8 cellular contexts compared by ENCODE assay signal in genomic region chr1:234605493-234605982, GRCh38. TPM values are rescaled to one million over a fixed set of nuclear protein-coding genes. Genes with fewer than 3 reads are reported as not detected.
DNase-seq lines count a peak whose midpoint lies in the region; ATAC-seq, FAIRE-seq and TF ChIP-seq lines count a peak whose summit lies in the region.

No MANE protein-coding gene starts in this region.

- H3K36me3 ChIP-seq in cardiac muscle cell: peaks cover 27% of the 10 kb centered on the region
- peaks cover 5 to 19% of the 10 kb centered on the region in 2 experiments; a peak in 3 of 4 replicates for H3K36me3 ChIP-seq in GM12878 (ENCODE audit: control insufficient read depth in 2 of 2, insufficient read depth in 2 of 2, low read length in 1 of 2)
- peaks cover 31% of the 10 kb centered on the region for H3K36me3 ChIP-seq in lower lobe of right lung
- peaks cover 0 to 25% (median 6%) of the 10 kb centered on the region in 4 donors for H3K36me3 ChIP-seq in upper lobe of left lung

- BruUV-seq in GM12878 (replicated peaks; lab: Mats Ljungman, UMichigan): no TSS peak

- ATAC-seq in left ventricle myocardium superior (no peak), GM12878 (no peak), lower lobe of right lung (no peak), upper lobe of left lung (ENCODE audit: low FRiP score in 2 of 2) (no peak), GM21390 (IDR thresholded peaks at IDR 0.05; ENCODE audit: unreplicated experiment) (no peak), GM19467 (IDR thresholded peaks at IDR 0.05; ENCODE audit: unreplicated experiment) (no peak)

- H4K20me1 ChIP-seq in GM12878 (ENCODE audit: control insufficient read depth, insufficient read depth): no peaks in the 10 kb centered on the region

- WGBS in GM12878 (ENCODE audit: insufficient coverage, insufficient replicate concordance, low lambda C conversion rate, missing lambda C conversion rate): 30% methylated on average over 1 of the region's 1 CpG
- WGBS in upper lobe of left lung, 2 donors: 2 to 6% methylated on average over 1 of the region's 1 CpG

- no peak for FAIRE-seq in GM12878 (lab: Jason Lieb, UNC)

- peak overlapping the region; percentile 95 for H3K4me3 ChIP-seq in cardiac muscle cell
- H3K4me3 ChIP-seq in GM12878: peak overlapping the region; percentile 91
- H3K4me3 ChIP-seq in lower lobe of right lung: peak overlapping the region; percentile 85
- peak overlapping the region; percentile 43 to 78 (median 68) for H3K4me3 ChIP-seq in upper lobe of left lung

- SMC1A ChIA-PET in GM12878 (lab: Charles Lee; ENCODE audit: uncharacterized antibody, unreplicated experiment): interaction anchor here (0.6 to 9.7 kb wide), 14 partner anchors 8 to 478 kb away, joined by 3 to 81 read pairs (median 4); no protein-coding TSS in a partner anchor

- CTCF ChIA-PET in GM12878 (lab: Yijun Ruan, JAX): interaction anchor here (0.9 to 2.6 kb wide), 7 partner anchors 90 to 478 kb away, joined by 3 to 12 read pairs (median 6); no protein-coding TSS in a partner anchor

- peak overlapping the region; percentile 98 for H3K27ac ChIP-seq in cardiac muscle cell
- H3K27ac ChIP-seq in GM12878 (ENCODE audit: control insufficient read depth, insufficient read depth): peak overlapping the region; percentile 97
- peak overlapping the region; percentile 100 for H3K27ac ChIP-seq in lower lobe of right lung
- H3K27ac ChIP-seq in upper lobe of left lung: peak overlapping the region; percentile 99 to 100 (median 99)

- RAD21 ChIA-PET in GM12878 (lab: Charles Lee; ENCODE audit: unreplicated experiment): interaction anchor here (0.8 to 5.3 kb wide), 15 partner anchors 80 to 478 kb away, joined by 3 to 32 read pairs (median 4); partner anchors contain the start of gene TARBP1

- TF ChIP-seq CTCF in cardiac muscle cell (IDR thresholded peaks at IDR 0.05; ENCODE audit: low read depth, low read length): no peak
- no peak for TF ChIP-seq CTCF in GM12878 (IDR thresholded peaks at IDR 0.05 in 2 of 3, conservative IDR thresholded peaks at IDR 0.05 in 1 of 3; ENCODE audit: control insufficient read depth in 2 of 3, extremely low read depth in 1 of 3, insufficient read depth in 1 of 3, low read depth in 3 of 3, low read length in 3 of 3)
- no peak for TF ChIP-seq CTCF in lower lobe of right lung (IDR thresholded peaks at IDR 0.05)
- TF ChIP-seq CTCF in upper lobe of left lung (IDR thresholded peaks at IDR 0.05): no peak

- POLR2A ChIA-PET in GM12878 (lab: Charles Lee): interaction anchor here (1.4 to 2.8 kb wide), 5 partner anchors 106 to 349 kb away, joined by 4 to 15 read pairs (median 8); no protein-coding TSS in a partner anchor

- DNase-seq in cardiac muscle cell (ENCODE audit: low read depth in 1 of 2, low spot score in 1 of 2) (peak in 1 of 2 donors; percentile 10), left ventricle myocardium superior (no peak), GM12878 (ENCODE audit: low read depth, low spot score) (no peak), lower lobe of right lung (no peak), upper lobe of left lung (no peak), hypothalamus (lab: John Stamatoyannopoulos, UW) (no peak)

- TF ChIP-seq RAD21 in GM12878 (IDR thresholded peaks at IDR 0.05; ENCODE audit: insufficient read depth, low read depth, low read length): no peak

- H3K4me1 ChIP-seq in cardiac muscle cell (ENCODE audit: low read depth): peaks cover 32% of the 10 kb centered on the region
- peaks cover 10% of the 10 kb centered on the region for H3K4me1 ChIP-seq in GM12878 (ENCODE audit: control insufficient read depth, insufficient read depth, low read length)
- H3K4me1 ChIP-seq in lower lobe of right lung: peaks cover 55% of the 10 kb centered on the region
- peaks cover 47 to 70% (median 55%) of the 10 kb centered on the region in 4 donors for H3K4me1 ChIP-seq in upper lobe of left lung

- intact Hi-C loops in left ventricle myocardium superior (cut with micrococcal nuclease) (loop anchor here (10.0 kb wide), 1 partner anchor 379 kb away; no protein-coding TSS in a partner anchor), GM12878 (cut with micrococcal nuclease; ENCODE audit: unreplicated experiment) (loop anchor here (5.0 to 10.0 kb wide), 3 partner anchors 231 to 491 kb away; partner anchors contain the start of gene COA6), lower lobe of right lung (cut with DNase I) (loop anchor here (10.0 kb wide), 2 partner anchors 111 to 469 kb away; no protein-coding TSS in a partner anchor)

- no peaks in the 10 kb centered on the region for H3K27me3 ChIP-seq in cardiac muscle cell
- no peaks in the 10 kb centered on the region for H3K27me3 ChIP-seq in GM12878 (replicated peaks in 1 of 2; ENCODE audit: control insufficient read depth in 2 of 2, insufficient read depth in 2 of 2, low read length in 1 of 2)
- no peaks in the 10 kb centered on the region for H3K27me3 ChIP-seq in lower lobe of right lung (ENCODE audit: low read depth)
- H3K27me3 ChIP-seq in upper lobe of left lung: no peaks in the 10 kb centered on the region

- peak overlapping the region; percentile 82 for H3K4me2 ChIP-seq in GM12878 (ENCODE audit: control insufficient read depth, insufficient read depth)

- TF ChIP-seq POLR2A in GM12878 (IDR thresholded peaks at IDR 0.05; ENCODE audit: low read depth, low read length) (no peak), upper lobe of left lung (IDR thresholded peaks at IDR 0.05) (no peak)

- H3K9me3 ChIP-seq in cardiac muscle cell (ENCODE audit: low read depth) (no peaks in the 10 kb centered on the region), GM12878 (replicated peaks; ENCODE audit: control insufficient read depth, insufficient read depth, low read length) (no peaks in the 10 kb centered on the region), lower lobe of right lung (no peaks in the 10 kb centered on the region), upper lobe of left lung (no peaks in the 10 kb centered on the region)

- peaks cover 90% of the 10 kb centered on the region for H3K79me2 ChIP-seq in GM12878 (ENCODE audit: control insufficient read depth, insufficient read depth, low read length)

- H3K9ac ChIP-seq in GM12878 (ENCODE audit: control insufficient read depth, insufficient read depth, low read length): peak overlapping the region; percentile 97

- in situ Hi-C loops in GM12878 (cut with MboI): loop anchor here (5.0 to 10.0 kb wide), 2 partner anchors 108 to 369 kb away; no protein-coding TSS in a partner anchor

- no peak overlapping the region for H2AFZ ChIP-seq in GM12878 (ENCODE audit: control insufficient read depth, low read depth, low read length)

- TF ChIP-seq EP300 in GM12878 (IDR thresholded peaks at IDR 0.05; ENCODE audit: borderline replicate concordance in 1 of 2, control insufficient read depth in 1 of 2, low read depth in 2 of 2, low read length in 2 of 2) (no peak), upper lobe of left lung (IDR thresholded peaks at IDR 0.05) (no peak)

TF ChIP-seq in GM12878, 131 proteins besides CTCF, POLR2A, EP300 and RAD21 (continues in another document):
- TF ChIP-seq HCFC1 (IDR thresholded peaks at IDR 0.05; ENCODE audit: low read length): no peak
- TF ChIP-seq SMARCA5 (IDR thresholded peaks at IDR 0.05): no peak
- TF ChIP-seq SIN3A (IDR thresholded peaks at IDR 0.05; ENCODE audit: low read depth, low read length): 0 out of 2 replicates have a peak, but pooled peaks have one; percentile 2
- no peak for TF ChIP-seq LARP7 (IDR thresholded peaks at IDR 0.05)
- no peak for TF ChIP-seq ATF2 (IDR thresholded peaks at IDR 0.05; ENCODE audit: low read length)
- no peak for TF ChIP-seq NR2C2 (IDR thresholded peaks at IDR 0.05; ENCODE audit: borderline replicate concordance, control insufficient read depth, insufficient read length, low read depth)
- TF ChIP-seq GATAD2B (conservative IDR thresholded peaks at IDR 0.05; ENCODE audit: low read depth): no peak
- no peak for TF ChIP-seq BRCA1 (IDR thresholded peaks at IDR 0.05; ENCODE audit: low read depth, low read length)
- no peak for TF ChIP-seq MYB (IDR thresholded peaks at IDR 0.05; ENCODE audit: borderline replicate concordance, low read depth, low read length)

RNA-seq across cellular contexts. Expression of gene IRF2BP2, which starts 4.4 kb away (rescaled TPM):
- total RNA-seq in cardiac muscle cell (84.0 and 113 TPM in 2 replicates), left ventricle myocardium superior (124 TPM), GM12878 (2014; rRNA removed) (54.6 and 61.4 TPM in 2 replicates), GM12878 (2014; rRNA removed; fragmentation: Illumina TruSeq; extraction: Trizol) (54.4 and 55.4 TPM in 2 replicates), GM12878 (2021) (114 TPM in 2 replicates), lower lobe of right lung (154 TPM), upper lobe of left lung (100 to 1,000 TPM in 3 of 6 donors, 10 to 100 TPM in 3; 83.8 to 157 (median 116) TPM)
- polyA plus RNA-seq in cardiac muscle cell (24.3 and 33.2 TPM in 2 replicates), GM12878 (2011; rRNA removed) (39.2 and 49.2 TPM in 2 replicates), GM12878 (2014; fragmentation: Illumina TruSeq; extraction: Trizol) (23.9 and 64.7 TPM in 2 replicates), GM12878 (2014; fragmentation: Nextera tagmentation; extraction: Ambion mirVana) (10 to 100 TPM; 26.2 to 28.1 TPM), GM12878 (2014; rRNA removed) (57.6 and 68.9 TPM in 2 replicates), GM12878 (2016; fragmentation: Nextera tagmentation; extraction: Ambion mirVana) (10 to 100 TPM in 1 of 2 experiments, 1 to 10 TPM in 1; 7.5 to 12.9 TPM)
- 219 and 220 TPM in 2 replicates for total RNA-seq in GM12878 (2013; cell fraction: nucleolus; rRNA removed)
- polyA plus RNA-seq in GM12878 (2011; ENCODE audit: low read depth): 26.9 TPM
- polyA plus RNA-seq in GM12878 (2011; cell fraction: cytosol; rRNA removed): 60.1 and 68.0 TPM in 2 replicates
- 254 and 345 TPM in 2 replicates for polyA plus RNA-seq in GM12878 (2011; cell fraction: nucleus; rRNA removed)
- polyA plus RNA-seq in GM12878 (2012): 63.0 and 95.9 TPM in 2 replicates
- 43.9 and 108 TPM in 2 replicates for polyA minus RNA-seq in GM12878 (2011; rRNA and poly(A)+ RNA removed)
- 82.8 and 86.3 TPM in 2 replicates for polyA minus RNA-seq in GM12878 (2011; cell fraction: cytosol; rRNA and poly(A)+ RNA removed)
- 96.7 and 119 TPM in 2 replicates for polyA minus RNA-seq in GM12878 (2011; cell fraction: nucleus; rRNA and poly(A)+ RNA removed)
